ENCODE assay signal across 16 cellular contexts in the genomic region with DNA sequence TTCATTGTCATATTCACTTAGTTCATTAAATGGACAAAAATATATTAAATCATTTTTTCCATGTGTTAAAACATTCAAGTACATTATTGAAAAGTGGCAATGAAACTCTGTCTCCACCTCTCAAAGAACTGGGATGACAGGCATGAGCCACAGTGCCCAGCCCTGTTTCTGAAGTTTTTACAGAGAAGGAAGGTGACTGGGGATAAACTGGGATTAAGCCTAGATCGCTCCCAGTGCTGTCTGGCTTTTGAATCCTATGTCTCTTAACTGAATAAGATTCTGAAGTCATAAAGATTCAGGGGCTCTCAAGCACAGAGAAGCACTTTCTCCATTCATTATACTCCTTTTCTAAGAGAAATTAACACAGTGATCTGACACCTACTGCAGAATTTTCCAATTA.
DNase-seq lines count a peak whose midpoint lies in the region; ATAC-seq lines count a peak whose summit lies in the region.
"Had no signal": no experiment of that assay in that cellular context is flagged by ENCODE, and none has a peak within 500 bp of the region (broad histone marks: within the 10 kb centered on the region; RNA-seq: fewer than 3 reads in every experiment).

No MANE protein-coding gene starts in this region.

- no peak overlapping the region for H3K9ac ChIP-seq in HUES64 (ENCODE audit: low read depth, low read length)
- H3K9ac ChIP-seq: BLaER1 had no signal

- DNase-seq in NCI-H82 (lab: John Stamatoyannopoulos, UW) (peak; percentile 44), NCI-H82 treated with DMSO at 0.1 percent for 48 hours (lab: John Stamatoyannopoulos, UW; ENCODE audit: unreplicated experiment) (no peak), DMS53 (lab: John Stamatoyannopoulos, UW) (no peak), NCI-H2171 treated with DMSO at 0.1 percent for 48 hours (lab: John Stamatoyannopoulos, UW) (no peak)
- DNase-seq in stimulated activated naive CD8-positive, alpha-beta T cell treated with anti-CD3 and anti-CD28 coated beads, Interleukin-15, Interleukin-2, amounts not matched to agents 100 U/mL and 50 U/mL, for 24 hours: no peak
- DNase-seq: AML-193; CD8-positive, alpha-beta memory T cell; GOT3 had no signal

- ATAC-seq in esophagus mucosa (peak; percentile 69), HG03460 (IDR thresholded peaks at IDR 0.05; ENCODE audit: unreplicated experiment) (no peak)
- no peak for ATAC-seq in stimulated activated naive CD8-positive, alpha-beta T cell treated with anti-CD3 and anti-CD28 coated beads, Interleukin-15, Interleukin-2, amounts not matched to agents 100 U/mL and 50 U/mL, for 24 hours
- ATAC-seq: GM12878, HCT116, HepG2 had no signal

- no peaks in the 10 kb centered on the region for H3K36me3 ChIP-seq in HUES64 (ENCODE audit: insufficient read depth, low read length)

- no peak overlapping the region for H3K4me3 ChIP-seq in HUES64 (ENCODE audit: low read length)
- H3K4me3 ChIP-seq: BLaER1, GM12878 had no signal

- H3K4me1 ChIP-seq in HUES64 (ENCODE audit: insufficient read depth, low read length): peaks cover 49% of the 10 kb centered on the region
- H3K4me1 ChIP-seq: BLaER1 had no signal

- 79% methylated on average over 1 of the region's 1 CpG for WGBS in HUES64

- no peaks in the 10 kb centered on the region for H3K27me3 ChIP-seq in HUES64 (ENCODE audit: insufficient read depth, low read length)
- H3K27me3 ChIP-seq: BLaER1 had no signal

- H3K27ac ChIP-seq in HUES64 (ENCODE audit: low read depth, low read length): peak overlapping the region; percentile 98; the same call in 1 of the 2 replicates
- H3K27ac ChIP-seq: 22Rv1, BLaER1 had no signal

- no peaks in the 10 kb centered on the region for H3K9me3 ChIP-seq in HUES64 (ENCODE audit: insufficient read depth, low read depth, low read length)
- H3K9me3 ChIP-seq: BLaER1 had no signal
